ENCODE assay signal across 8 cellular contexts in genomic region chr5:174793684-174794328, GRCh38.
DNase-seq lines count a peak whose midpoint lies in the region; ATAC-seq and TF ChIP-seq lines count a peak whose summit lies in the region.

No MANE protein-coding gene starts in this region.

- no peaks in the 10 kb centered on the region for H3K9me3 ChIP-seq in HCT116 (ENCODE audit: control insufficient read depth in 1 of 2, insufficient read depth in 1 of 2, low read depth in 1 of 2, low read length in 2 of 2)

- peak; percentile 89 for TF ChIP-seq RAD21 in HCT116 (IDR thresholded peaks at IDR 0.05; ENCODE audit: low read depth)

- H3K36me3 Mint-ChIP-seq in activated CD8-positive, alpha-beta T cell treated with anti-CD3 and anti-CD28 coated beads, Interleukin-2, amount 10 ng/mL, durations not matched to agents 7 days and 5 days (ENCODE audit: low read depth) = no peaks in the 10 kb centered on the region
- no peaks in the 10 kb centered on the region for H3K36me3 Mint-ChIP-seq in endothelial cell (ENCODE audit: low read depth, unreplicated experiment)
- H3K36me3 Mint-ChIP-seq in mesothelial cell of epicardium = no peaks in the 10 kb centered on the region

- H3K36me3 ChIP-seq in HCT116 (ENCODE audit: control insufficient read depth in 1 of 2, insufficient read depth in 2 of 2, low read length in 2 of 2) = no peaks in the 10 kb centered on the region

- peak overlapping the region; percentile 59 for H3K4me2 ChIP-seq in HCT116 (ENCODE audit: low read length)

- DNase-seq in GM03348 (ENCODE audit: low spot score) = peak; percentile 72
- DNase-seq in HCT116 (ENCODE audit: low read depth, low spot score) = peak; percentile 29
- DNase-seq in NCI-H345 (lab: John Stamatoyannopoulos, UW) = peak; percentile 59
- DNase-seq in activated CD8-positive, alpha-beta T cell treated with anti-CD3 and anti-CD28 coated beads, Interleukin-2, amount 10 ng/mL, durations not matched to agents 7 days and 5 days = peak; percentile 59
- DNase-seq in endothelial cell (ENCODE audit: low spot score) = peak; percentile 80
- peak; percentile 74 to 90 for DNase-seq in mesothelial cell of epicardium (ENCODE audit: low spot score in 2 of 2, unreplicated experiment in 2 of 2)
- peak; percentile 72 for DNase-seq in stimulated activated CD8-positive, alpha-beta memory T cell treated with anti-CD3 and anti-CD28 coated beads, Interleukin-4, amount 100 ng/mL, for 48 hours

- no peak overlapping the region for H3K27ac Mint-ChIP-seq in activated CD8-positive, alpha-beta T cell treated with anti-CD3 and anti-CD28 coated beads, Interleukin-2, amount 10 ng/mL, durations not matched to agents 7 days and 5 days
- H3K27ac Mint-ChIP-seq in endothelial cell (ENCODE audit: unreplicated experiment) (no peak overlapping the region), mesothelial cell of epicardium (peak overlapping the region; percentile 68)

- RAD21 ChIA-PET in HCT116 (lab: Charles Lee; ENCODE audit: low non-redundant PET in 1 of 2, low total read pairs in 2 of 2, uncharacterized antibody in 2 of 2, unreplicated experiment in 2 of 2) = interaction anchor here (0.9 to 1.4 kb wide), 3 partner anchors 205 to 374 kb away, joined by 3 to 6 read pairs (median 5); no protein-coding TSS in a partner anchor

- TF ChIP-seq POLR2A in HCT116 (IDR thresholded peaks at IDR 0.05; ENCODE audit: borderline replicate concordance, extremely low read depth, insufficient read depth, insufficient read length) = no peak

- BruUV-seq in HCT116 (replicated peaks; lab: Mats Ljungman, UMichigan) = no TSS peak

- POLR2A ChIA-PET in HCT116 (lab: Charles Lee) = interaction anchor here (0.7 kb wide), 1 partner anchor 47 kb away, joined by 5 read pairs; no protein-coding TSS in a partner anchor
- POLR2A ChIA-PET in activated CD8-positive, alpha-beta T cell treated with anti-CD3 and anti-CD28 coated beads, Interleukin-2, amount 10 ng/mL, durations not matched to agents 7 days and 5 days (lab: Charles Lee) = no interaction called here

- H3K9ac ChIP-seq in HCT116 (ENCODE audit: low read length) = no peak overlapping the region

- no peaks in the 10 kb centered on the region for H3K4me1 Mint-ChIP-seq in activated CD8-positive, alpha-beta T cell treated with anti-CD3 and anti-CD28 coated beads, Interleukin-2, amount 10 ng/mL, durations not matched to agents 7 days and 5 days (ENCODE audit: low read depth)
- peaks cover 8% of the 10 kb centered on the region for H3K4me1 Mint-ChIP-seq in endothelial cell (ENCODE audit: unreplicated experiment)
- peaks cover 47% of the 10 kb centered on the region for H3K4me1 Mint-ChIP-seq in mesothelial cell of epicardium

- no peak overlapping the region for H3K27ac ChIP-seq in HCT116 (ENCODE audit: low read depth, low read length)

- peak overlapping the region; percentile 86 for H2AFZ ChIP-seq in HCT116 (ENCODE audit: low read depth, low read length, poor library complexity, severe bottlenecking)

- peaks cover 11% of the 10 kb centered on the region for H3K27me3 Mint-ChIP-seq in activated CD8-positive, alpha-beta T cell treated with anti-CD3 and anti-CD28 coated beads, Interleukin-2, amount 10 ng/mL, durations not matched to agents 7 days and 5 days (ENCODE audit: low read depth)
- H3K27me3 Mint-ChIP-seq in endothelial cell (ENCODE audit: unreplicated experiment) (peaks cover 1% of the 10 kb centered on the region), mesothelial cell of epicardium (ENCODE audit: low read depth) (no peaks in the 10 kb centered on the region)

- H3K79me2 ChIP-seq in HCT116 (ENCODE audit: insufficient read depth, low read length) = no peaks in the 10 kb centered on the region

- ATAC-seq in HCT116 (peak; percentile 96), GM19395 (IDR thresholded peaks at IDR 0.05; ENCODE audit: unreplicated experiment) (no peak)
- peak; percentile 82 for ATAC-seq in activated CD8-positive, alpha-beta T cell treated with anti-CD3 and anti-CD28 coated beads, Interleukin-2, amount 10 ng/mL, durations not matched to agents 7 days and 5 days

- CTCF ChIA-PET in HCT116 (lab: Charles Lee) = interaction anchor here (0.6 to 2.2 kb wide), 14 partner anchors 10 to 748 kb away, joined by 3 to 27 read pairs (median 4); partner anchors contain the start of gene NSG2
- CTCF ChIA-PET in activated CD8-positive, alpha-beta T cell treated with anti-CD3 and anti-CD28 coated beads, Interleukin-2, amount 10 ng/mL, durations not matched to agents 7 days and 5 days (lab: Charles Lee) = interaction anchor here (0.9 to 6.8 kb wide), 7 partner anchors 11 to 467 kb away, joined by 3 to 64 read pairs (median 4); no protein-coding TSS in a partner anchor

- no peaks in the 10 kb centered on the region for H3K9me2 ChIP-seq in HCT116 (ENCODE audit: insufficient read depth)

- peak; percentile 85 to 94 (median 93) for TF ChIP-seq CTCF in HCT116 (IDR thresholded peaks at IDR 0.05 in 2 of 3, conservative IDR thresholded peaks at IDR 0.05 in 1 of 3; ENCODE audit: borderline replicate concordance in 1 of 3, insufficient read depth in 1 of 3, low read depth in 2 of 3, low read length in 2 of 3)
- peak; percentile 80 for TF ChIP-seq CTCF in endothelial cell (IDR thresholded peaks at IDR 0.05; ENCODE audit: unreplicated experiment)
- TF ChIP-seq CTCF in mesothelial cell of epicardium (IDR thresholded peaks at IDR 0.05; ENCODE audit: unreplicated experiment) = peak; percentile 87

- H4K20me1 ChIP-seq in HCT116 (ENCODE audit: insufficient read depth) = no peaks in the 10 kb centered on the region

- H3K27me3 ChIP-seq in HCT116 (ENCODE audit: insufficient read depth, low read length) = 0 out of 2 replicates have a peak, but pooled peaks cover 7% of the 10 kb centered on the region

- no peak overlapping the region for H3K4me3 Mint-ChIP-seq in activated CD8-positive, alpha-beta T cell treated with anti-CD3 and anti-CD28 coated beads, Interleukin-2, amount 10 ng/mL, durations not matched to agents 7 days and 5 days
- H3K4me3 Mint-ChIP-seq in endothelial cell (ENCODE audit: unreplicated experiment) (no peak overlapping the region), mesothelial cell of epicardium (peak overlapping the region; percentile 18)

- H3K4me3 ChIP-seq in HCT116 (replicated peaks in 1 of 2; ENCODE audit: low read depth in 1 of 2, low read length in 2 of 2) = no peak overlapping the region

- peaks cover 0 to 8% of the 10 kb centered on the region in 2 experiments; a peak in 1 of 4 replicates for H3K4me1 ChIP-seq in HCT116 (ENCODE audit: control insufficient read depth in 1 of 2, insufficient read depth in 2 of 2, low read length in 2 of 2)

- intact Hi-C loops in HCT116 (cut with micrococcal nuclease) = loop anchor here (1.0 to 2.0 kb wide), 3 partner anchors 213 to 467 kb away; no protein-coding TSS in a partner anchor

- no peaks in the 10 kb centered on the region for H3K9me3 Mint-ChIP-seq in activated CD8-positive, alpha-beta T cell treated with anti-CD3 and anti-CD28 coated beads, Interleukin-2, amount 10 ng/mL, durations not matched to agents 7 days and 5 days (ENCODE audit: insufficient read depth)
- no peaks in the 10 kb centered on the region for H3K9me3 Mint-ChIP-seq in endothelial cell (ENCODE audit: unreplicated experiment)
- H3K9me3 Mint-ChIP-seq in mesothelial cell of epicardium = no peaks in the 10 kb centered on the region

TF ChIP-seq in HCT116, 20 proteins besides CTCF, POLR2A, EP300 and RAD21:
- TF ChIP-seq EGR1 (IDR thresholded peaks at IDR 0.05; ENCODE audit: low read depth) (peak; percentile 48; the same call in 1 of the 2 replicates), ELF1 (IDR thresholded peaks at IDR 0.05; ENCODE audit: borderline replicate concordance, low read depth) (no peak), MAX (IDR thresholded peaks at IDR 0.05) (peak; percentile 71; the same call in 1 of the 2 replicates), REST (IDR thresholded peaks at IDR 0.05; ENCODE audit: low read depth) (no peak)

Comparison
In these comparisons a context has a peak if more than half of its experiments do, and no peak if none do; other contexts are left out.
1. DNase-seq: peak in every context shown above with its lines; median percentile 82 in mesothelial cell of epicardium; 80 in endothelial cell; 72 in GM03348; 72 in stimulated activated CD8-positive, alpha-beta memory T cell treated with anti-CD3 and anti-CD28 coated beads, Interleukin-4, amount 100 ng/mL, for 48 hours; 59 in NCI-H345; 59 in activated CD8-positive, alpha-beta T cell treated with anti-CD3 and anti-CD28 coated beads, Interleukin-2, amount 10 ng/mL, durations not matched to agents 7 days and 5 days; 29 in HCT116.